Comparison of ENCODE assay signal across 12 cellular contexts in genomic region chr1:27633298-27633610, GRCh38. TPM values are rescaled to one million over a fixed set of nuclear protein-coding genes. Genes with fewer than 3 reads are reported as not detected.
DNase-seq lines count a peak whose midpoint lies in the region; ATAC-seq and TF ChIP-seq lines count a peak whose summit lies in the region.
"Had no signal": no experiment of that assay in that cellular context is flagged by ENCODE, and none has a peak within 500 bp of the region (broad histone marks: within the 10 kb centered on the region; RNA-seq: fewer than 3 reads in every experiment).

No MANE protein-coding gene starts in this region.

- no peaks in the 10 kb centered on the region for H3K79me2 ChIP-seq in mesendoderm (ENCODE audit: control insufficient read depth, insufficient read depth, low read length)

- peak overlapping the region; percentile 75 for H3K4me3 Mint-ChIP-seq in CD8-positive, alpha-beta T cell
- H3K4me3 Mint-ChIP-seq in IgD-negative memory B cell: peak overlapping the region; percentile 70 to 90 (median 80)
- peak overlapping the region; percentile 99 for H3K4me3 Mint-ChIP-seq in dendritic cell treated with granulocyte-macrophage colony-stimulating factor and Interleukin-4, amounts not matched to agents 40 ng/mL and 50 ng/mL, for 4 days

- peaks cover 72% of the 10 kb centered on the region for H3K4me1 Mint-ChIP-seq in CD8-positive, alpha-beta T cell (ENCODE audit: low read depth)
- H3K4me1 Mint-ChIP-seq in IgD-negative memory B cell: peaks cover 54 to 63% (median 60%) of the 10 kb centered on the region in 3 donors
- H3K4me1 Mint-ChIP-seq in dendritic cell treated with granulocyte-macrophage colony-stimulating factor and Interleukin-4, amounts not matched to agents 40 ng/mL and 50 ng/mL, for 4 days (ENCODE audit: low read depth): peaks cover 87% of the 10 kb centered on the region

- peaks cover 72% of the 10 kb centered on the region for H3K4me1 ChIP-seq in CD8-positive, alpha-beta T cell (ENCODE audit: insufficient read depth, low read length)
- H3K4me1 ChIP-seq in gastrocnemius medialis: peaks cover 23 to 33% of the 10 kb centered on the region in 2 donors
- no peaks in the 10 kb centered on the region for H3K4me1 ChIP-seq in mesendoderm (ENCODE audit: control insufficient read depth, low read depth, low read length)

- H3K9me3 Mint-ChIP-seq in CD8-positive, alpha-beta T cell: no peaks in the 10 kb centered on the region
- no peaks in the 10 kb centered on the region for H3K9me3 Mint-ChIP-seq in IgD-negative memory B cell
- no peaks in the 10 kb centered on the region for H3K9me3 Mint-ChIP-seq in dendritic cell treated with granulocyte-macrophage colony-stimulating factor and Interleukin-4, amounts not matched to agents 40 ng/mL and 50 ng/mL, for 4 days
- H3K9me3 Mint-ChIP-seq: nephron progenitor cell had no signal

- ATAC-seq in CD8-positive, alpha-beta T cell: no peak
- no peak for ATAC-seq in gastrocnemius medialis
- ATAC-seq: SK-N-SH treated with all-trans-retinoic acid at 6 μM for 48 hours had no signal

- H3K36me3 Mint-ChIP-seq in CD8-positive, alpha-beta T cell: no peaks in the 10 kb centered on the region
- no peaks in the 10 kb centered on the region for H3K36me3 Mint-ChIP-seq in IgD-negative memory B cell
- H3K36me3 Mint-ChIP-seq in dendritic cell treated with granulocyte-macrophage colony-stimulating factor and Interleukin-4, amounts not matched to agents 40 ng/mL and 50 ng/mL, for 4 days (ENCODE audit: low read depth): peaks cover 51% of the 10 kb centered on the region

- H3K4ac ChIP-seq in mesendoderm (ENCODE audit: low read depth, low read length): no peak overlapping the region

- H2BK120ac ChIP-seq in mesendoderm (ENCODE audit: low read depth, low read length): no peak overlapping the region

- no peak overlapping the region for H2AK5ac ChIP-seq in mesendoderm (ENCODE audit: low read length)

- WGBS in mesendoderm (ENCODE audit: extremely low coverage, insufficient coverage, low lambda C conversion rate): no CpG with 5 or more reads among the region's 5 CpGs

- no peak overlapping the region for H2BK15ac ChIP-seq in mesendoderm (replicated peaks; ENCODE audit: low read depth)

- no peaks in the 10 kb centered on the region for H3K79me1 ChIP-seq in mesendoderm (ENCODE audit: low read length)

- no peaks in the 10 kb centered on the region for H3K27me3 Mint-ChIP-seq in CD8-positive, alpha-beta T cell (ENCODE audit: low read depth)
- H3K27me3 Mint-ChIP-seq in IgD-negative memory B cell: no peaks in the 10 kb centered on the region
- no peaks in the 10 kb centered on the region for H3K27me3 Mint-ChIP-seq in dendritic cell treated with granulocyte-macrophage colony-stimulating factor and Interleukin-4, amounts not matched to agents 40 ng/mL and 50 ng/mL, for 4 days

- no peak overlapping the region for H3K23ac ChIP-seq in mesendoderm (ENCODE audit: low read length)

- peak overlapping the region; percentile 8 for H3K4me3 ChIP-seq in CD8-positive, alpha-beta T cell (ENCODE audit: low read depth, low read length)
- H3K4me3 ChIP-seq in gastrocnemius medialis: peak overlapping the region in 1 of 4 donors; percentile 53
- H3K4me3 ChIP-seq in mesendoderm (ENCODE audit: low read length): no peak overlapping the region

- H3K56ac ChIP-seq in mesendoderm (ENCODE audit: low read length): no peak overlapping the region

- H3K4me2 ChIP-seq in mesendoderm (ENCODE audit: low read length): no peak overlapping the region

- no peak overlapping the region for H3K9ac ChIP-seq in mesendoderm (ENCODE audit: low read length)

- no peaks in the 10 kb centered on the region for H3K9me3 ChIP-seq in CD8-positive, alpha-beta T cell (ENCODE audit: low read length)
- H3K9me3 ChIP-seq in gastrocnemius medialis: no peaks in the 10 kb centered on the region

- in situ Hi-C loops in gastrocnemius medialis (cut with MboI; ENCODE audit: low sequenced_read_pairs in 4 of 4): no loop called here

- H4K5ac ChIP-seq in mesendoderm (ENCODE audit: low read length): no peak overlapping the region

- TF ChIP-seq CTCF in CD8-positive, alpha-beta T cell (IDR thresholded peaks at IDR 0.05): no peak
- TF ChIP-seq CTCF in gastrocnemius medialis (IDR thresholded peaks at IDR 0.05 in 4 of 5, conservative IDR thresholded peaks at IDR 0.05 in 1 of 5): no peak

- H2BK5ac ChIP-seq in mesendoderm (ENCODE audit: low read length): no peak overlapping the region

- H3K18ac ChIP-seq in mesendoderm (ENCODE audit: low read length): no peak overlapping the region

- H3K27me3 ChIP-seq in CD8-positive, alpha-beta T cell (ENCODE audit: insufficient read depth, low read length): no peaks in the 10 kb centered on the region
- peaks cover 14 to 21% (median 21%) of the 10 kb centered on the region in 3 donors for H3K27me3 ChIP-seq in gastrocnemius medialis
- peaks cover 18% of the 10 kb centered on the region for H3K27me3 ChIP-seq in mesendoderm (ENCODE audit: insufficient read depth, low read length, poor library complexity)

- H4K8ac ChIP-seq in mesendoderm (ENCODE audit: low read depth, low read length): no peak overlapping the region

- no peak for TF ChIP-seq POLR2A in gastrocnemius medialis (IDR thresholded peaks at IDR 0.05)

- no peak for DNase-seq in CD8-positive, alpha-beta T cell
- DNase-seq in gastrocnemius medialis: no peak
- no peak for DNase-seq in NCI-H510A treated with DMSO at 0.1 percent for 48 hours (lab: John Stamatoyannopoulos, UW)
- DNase-seq in NOMO-1 treated with DMSO at 0.1 percent for 48 hours (lab: John Stamatoyannopoulos, UW; ENCODE audit: unreplicated experiment): no peak
- no peak for DNase-seq in COR-L47 (lab: John Stamatoyannopoulos, UW)
- DNase-seq in mesendoderm: no peak
- DNase-seq: Kasumi-1, NCI-H526, nephron progenitor cell had no signal

- H3K27ac ChIP-seq in CD8-positive, alpha-beta T cell (ENCODE audit: low read depth, low read length): no peak overlapping the region
- H3K27ac ChIP-seq in gastrocnemius medialis: peak overlapping the region; percentile 68 to 84 (median 80)
- no peak overlapping the region for H3K27ac ChIP-seq in mesendoderm (ENCODE audit: low read depth, low read length)

- no peaks in the 10 kb centered on the region for H3K36me3 ChIP-seq in CD8-positive, alpha-beta T cell (ENCODE audit: insufficient read depth, low read length)
- no peaks in the 10 kb centered on the region for H3K36me3 ChIP-seq in gastrocnemius medialis
- no peaks in the 10 kb centered on the region for H3K36me3 ChIP-seq in mesendoderm (ENCODE audit: control insufficient read depth, insufficient read depth, low read length)

- CTCF ChIA-PET in CD8-positive, alpha-beta T cell (lab: Charles Lee): interaction anchor here (1.7 kb wide), 1 partner anchor 30 kb away, joined by 7 read pairs; no protein-coding TSS in a partner anchor

- intact Hi-C loops in CD8-positive, alpha-beta T cell (cut with DNase I, micrococcal nuclease): loop anchor here in 1 of 2 experiments (2.0 kb wide), 1 partner anchor 14 kb away; no protein-coding TSS in a partner anchor
- intact Hi-C loops in dendritic cell treated with granulocyte-macrophage colony-stimulating factor and Interleukin-4, amounts not matched to agents 40 ng/mL and 50 ng/mL, for 4 days (cut with micrococcal nuclease): no loop called here
- intact Hi-C loops in gastrocnemius medialis (cut with DNase I; ENCODE audit: low total_unique reads): no loop called here

- POLR2A ChIA-PET in CD8-positive, alpha-beta T cell (lab: Charles Lee): interaction anchor here (0.6 to 1.4 kb wide), 2 partner anchors 29 to 212 kb away, joined by 3 to 4 read pairs; no protein-coding TSS in a partner anchor

- H3K27ac Mint-ChIP-seq in CD8-positive, alpha-beta T cell: peak overlapping the region; percentile 82
- H3K27ac Mint-ChIP-seq in IgD-negative memory B cell: peak overlapping the region in 2 of 3 donors; percentile 88 to 94
- peak overlapping the region; percentile 99 for H3K27ac Mint-ChIP-seq in dendritic cell treated with granulocyte-macrophage colony-stimulating factor and Interleukin-4, amounts not matched to agents 40 ng/mL and 50 ng/mL, for 4 days
- H3K27ac Mint-ChIP-seq: nephron progenitor cell had no signal

RNA-seq across cellular contexts. Expression of gene FGR, which starts 1.7 kb away (rescaled TPM):
- total RNA-seq in CD8-positive, alpha-beta T cell: 1 to 10 TPM; 1.4 to 2.5 TPM
- polyA plus RNA-seq in IgD-negative memory B cell: 72.0 TPM
- 1 to 10 TPM; 1.3 to 5.8 (median 4.7) TPM for total RNA-seq in gastrocnemius medialis
- polyA plus RNA-seq in mesendoderm (2013, experiment 1 of 2): 0.11 TPM
- 0.08 TPM for polyA plus RNA-seq in mesendoderm (2013, experiment 2 of 2)

RNA-seq across cellular contexts. Expression of gene AHDC1, which starts 29.3 kb away (rescaled TPM):
- total RNA-seq in CD8-positive, alpha-beta T cell: 10 to 100 TPM; 19.5 to 21.1 TPM
- 1.1 TPM for polyA plus RNA-seq in IgD-negative memory B cell
- 10 to 100 TPM; 22.2 to 57.9 (median 35.2) TPM for total RNA-seq in gastrocnemius medialis
- polyA plus RNA-seq in mesendoderm (2013, experiment 1 of 2): 8.1 TPM
- 8.0 TPM for polyA plus RNA-seq in mesendoderm (2013, experiment 2 of 2)

RNA-seq across cellular contexts. Expression of gene IFI6, which starts 38.7 kb away (rescaled TPM):
- 10 to 100 TPM; 24.8 to 25.1 TPM for total RNA-seq in CD8-positive, alpha-beta T cell
- polyA plus RNA-seq in IgD-negative memory B cell: 68.2 TPM
- 10 to 100 TPM in 3 of 4 donors, 1 to 10 TPM in 1; 7.7 to 25.1 (median 14.5) TPM for total RNA-seq in gastrocnemius medialis
- polyA plus RNA-seq in mesendoderm (2013, experiment 1 of 2): 1.1 TPM
- 1.4 TPM for polyA plus RNA-seq in mesendoderm (2013, experiment 2 of 2)

Comparison
In these comparisons a context has a peak if more than half of its experiments do, and no peak if none do; other contexts are left out.
1. H3K27ac ChIP-seq: peak in gastrocnemius medialis (4 of 4); none in CD8-positive, alpha-beta T cell (single experiment) and mesendoderm (single experiment).
2. Peak in every context shown above with its lines, with median percentiles within 50 percentile points of each other: H3K27ac Mint-ChIP-seq and H3K4me3 Mint-ChIP-seq.